24 cellular contexts compared by ENCODE assay signal in genomic region chr19:13984186-13984585, GRCh38. TPM values are rescaled to one million over a fixed set of nuclear protein-coding genes. Genes with fewer than 3 reads are reported as not detected.
DNase-seq lines count a peak whose midpoint lies in the region; ATAC-seq and TF ChIP-seq lines count a peak whose summit lies in the region.
"Had no signal": no experiment of that assay in that cellular context is flagged by ENCODE, and none has a peak within 500 bp of the region (broad histone marks: within the 10 kb centered on the region; RNA-seq: fewer than 3 reads in every experiment).

No MANE protein-coding gene starts in this region.

- H3K4me3 ChIP-seq in H7 (ENCODE audit: insufficient read depth, low read depth, low read length) (no peak overlapping the region), thymus (ENCODE audit: low read length) (no peak overlapping the region), gastroesophageal sphincter (no peak overlapping the region), mammary epithelial cell (replicated peaks in 1 of 3; ENCODE audit: insufficient read depth in 1 of 3, low read depth in 2 of 3, low read length in 3 of 3) (no peak overlapping the region)
- H3K4me3 ChIP-seq: Peyer's patch, spleen had no signal

- no peak overlapping the region for H3K4me3 Mint-ChIP-seq in natural killer cell
- no peak overlapping the region for H3K4me3 Mint-ChIP-seq in natural killer cell treated with Interleukin-12 subunit alpha and Interleukin-12 subunit beta and Interleukin-15 and Interleukin-18, amount 100 ng/mL, for 72 hours
- H3K4me3 Mint-ChIP-seq in activated T-helper 17 cell treated with anti-CD3 and anti-CD28 coated beads, Interleukin-2, amount 50 U/mL, for 72 hours = no peak overlapping the region
- H3K4me3 Mint-ChIP-seq: activated CD4-positive, alpha-beta T cell treated with anti-CD3 and anti-CD28 coated beads, Interleukin-2, amount 10 ng/mL, durations not matched to agents 24 days and 14 days; activated naive CD8-positive, alpha-beta T cell treated with anti-CD3 and anti-CD28 coated beads for 36 hours had no signal

- H2AFZ ChIP-seq in mammary epithelial cell (ENCODE audit: low read depth, low read length) = no peak overlapping the region

- no peaks in the 10 kb centered on the region for H4K20me1 ChIP-seq in mammary epithelial cell (ENCODE audit: insufficient read depth, low read length)

- H3K36me3 Mint-ChIP-seq in natural killer cell = no peaks in the 10 kb centered on the region
- no peaks in the 10 kb centered on the region for H3K36me3 Mint-ChIP-seq in natural killer cell treated with Interleukin-12 subunit alpha and Interleukin-12 subunit beta and Interleukin-15 and Interleukin-18, amount 100 ng/mL, for 72 hours
- no peaks in the 10 kb centered on the region for H3K36me3 Mint-ChIP-seq in activated T-helper 17 cell treated with anti-CD3 and anti-CD28 coated beads, Interleukin-2, amount 50 U/mL, for 72 hours (ENCODE audit: low read depth)

- H3K27ac Mint-ChIP-seq in natural killer cell = peak overlapping the region; percentile 97 to 98
- no peak overlapping the region for H3K27ac Mint-ChIP-seq in natural killer cell treated with Interleukin-12 subunit alpha and Interleukin-12 subunit beta and Interleukin-15 and Interleukin-18, amount 100 ng/mL, for 72 hours
- peak overlapping the region; percentile 91 for H3K27ac Mint-ChIP-seq in activated T-helper 17 cell treated with anti-CD3 and anti-CD28 coated beads, Interleukin-2, amount 50 U/mL, for 72 hours
- H3K27ac Mint-ChIP-seq: activated CD4-positive, alpha-beta T cell treated with anti-CD3 and anti-CD28 coated beads, Interleukin-2, amount 10 ng/mL, durations not matched to agents 24 days and 14 days had no signal

- no peaks in the 10 kb centered on the region for H3K9me3 ChIP-seq in thymus (ENCODE audit: control insufficient read depth)
- no peaks in the 10 kb centered on the region for H3K9me3 ChIP-seq in gastroesophageal sphincter
- H3K9me3 ChIP-seq in mammary epithelial cell (replicated peaks; ENCODE audit: insufficient read depth, low read length) = no peaks in the 10 kb centered on the region
- H3K9me3 ChIP-seq: neutrophil, Peyer's patch, spleen had no signal

- in situ Hi-C loops in mammary epithelial cell (cut with MboI; ENCODE audit: low sequenced_read_pairs in 2 of 2) = no loop called here

- H3K4me1 Mint-ChIP-seq in natural killer cell = peaks cover 20 to 43% of the 10 kb centered on the region in 2 donors
- peaks cover 23 to 26% of the 10 kb centered on the region in 2 donors for H3K4me1 Mint-ChIP-seq in natural killer cell treated with Interleukin-12 subunit alpha and Interleukin-12 subunit beta and Interleukin-15 and Interleukin-18, amount 100 ng/mL, for 72 hours (ENCODE audit: low read depth in 2 of 2)
- H3K4me1 Mint-ChIP-seq in activated T-helper 17 cell treated with anti-CD3 and anti-CD28 coated beads, Interleukin-2, amount 50 U/mL, for 72 hours = peaks cover 8% of the 10 kb centered on the region

- dilution Hi-C loops in mammary epithelial cell (cut with HindIII; ENCODE audit: low sequenced_read_pairs) = no loop called here

- 64% methylated on average over 15 of the region's 15 CpGs for WGBS in thymus
- WGBS in gastroesophageal sphincter (ENCODE audit: low coverage in 1 of 2), 2 donors = no CpG with 5 or more reads among the region's 15 CpGs
- WGBS in mammary epithelial cell (ENCODE audit: low coverage, missing lambda C conversion rate) = 93% methylated on average over 3 of the region's 15 CpGs

- CTCF ChIA-PET in mammary epithelial cell (lab: Charles Lee; ENCODE audit: low non-redundant PET) = no interaction called here

- ATAC-seq in natural killer cell (no peak), gastroesophageal sphincter (no peak)
- ATAC-seq in natural killer cell treated with Interleukin-12 subunit alpha and Interleukin-12 subunit beta and Interleukin-15 and Interleukin-18, amount 100 ng/mL, for 72 hours = no peak
- ATAC-seq in activated T-helper 17 cell treated with anti-CD3 and anti-CD28 coated beads, Interleukin-2, amount 50 U/mL, for 72 hours (replicated peaks) = no peak
- ATAC-seq: effector memory CD8-positive, alpha-beta T cell; left lobe of liver had no signal

- H3K27me3 Mint-ChIP-seq in natural killer cell (ENCODE audit: low read depth in 2 of 2) = no peaks in the 10 kb centered on the region
- H3K27me3 Mint-ChIP-seq in natural killer cell treated with Interleukin-12 subunit alpha and Interleukin-12 subunit beta and Interleukin-15 and Interleukin-18, amount 100 ng/mL, for 72 hours = no peaks in the 10 kb centered on the region
- H3K27me3 Mint-ChIP-seq in activated T-helper 17 cell treated with anti-CD3 and anti-CD28 coated beads, Interleukin-2, amount 50 U/mL, for 72 hours = no peaks in the 10 kb centered on the region
- H3K27me3 Mint-ChIP-seq: activated CD4-positive, alpha-beta T cell treated with anti-CD3 and anti-CD28 coated beads, Interleukin-2, amount 10 ng/mL, durations not matched to agents 24 days and 14 days; activated naive CD8-positive, alpha-beta T cell treated with anti-CD3 and anti-CD28 coated beads for 36 hours; effector memory CD8-positive, alpha-beta T cell had no signal

- no peak overlapping the region for H3K4me2 ChIP-seq in mammary epithelial cell (ENCODE audit: insufficient read depth, low read depth, low read length)

- H3K9me3 Mint-ChIP-seq in natural killer cell = no peaks in the 10 kb centered on the region
- no peaks in the 10 kb centered on the region for H3K9me3 Mint-ChIP-seq in natural killer cell treated with Interleukin-12 subunit alpha and Interleukin-12 subunit beta and Interleukin-15 and Interleukin-18, amount 100 ng/mL, for 72 hours
- no peaks in the 10 kb centered on the region for H3K9me3 Mint-ChIP-seq in activated T-helper 17 cell treated with anti-CD3 and anti-CD28 coated beads, Interleukin-2, amount 50 U/mL, for 72 hours
- H3K9me3 Mint-ChIP-seq: activated CD4-positive, alpha-beta T cell treated with anti-CD3 and anti-CD28 coated beads, Interleukin-2, amount 10 ng/mL, durations not matched to agents 24 days and 14 days; activated naive CD8-positive, alpha-beta T cell treated with anti-CD3 and anti-CD28 coated beads for 36 hours; effector memory CD8-positive, alpha-beta T cell had no signal

- TF ChIP-seq POLR2A in gastroesophageal sphincter (IDR thresholded peaks at IDR 0.05) = no peak

- DNase-seq in natural killer cell = no peak
- DNase-seq in natural killer cell treated with Interleukin-12 subunit alpha and Interleukin-12 subunit beta and Interleukin-15 and Interleukin-18, amount 100 ng/mL, for 72 hours (ENCODE audit: low spot score) = no peak
- DNase-seq in H7 = peak; percentile 80
- no peak for DNase-seq in mammary epithelial cell
- no peak for DNase-seq in AG20443 (ENCODE audit: low spot score)
- DNase-seq: activated CD4-positive, alpha-beta T cell treated with anti-CD3 and anti-CD28 coated beads, Interleukin-2, amount 10 ng/mL, durations not matched to agents 24 days and 14 days; activated naive CD8-positive, alpha-beta T cell treated with anti-CD3 and anti-CD28 coated beads for 36 hours; C1 segment of cervical spinal cord; effector memory CD8-positive, alpha-beta T cell; KG1; NCI-H1048; NCI-H2081 treated with DMSO at 0.1 percent for 48 hours; Peyer's patch; spleen; stimulated activated CD4-positive, alpha-beta T cell treated with anti-CD3 and anti-CD28 coated beads, Interleukin-4, amount 100 ng/mL, for 4 hours had no signal

- no peaks in the 10 kb centered on the region for H3K79me2 ChIP-seq in mammary epithelial cell (ENCODE audit: insufficient read depth, low read length)

- H3K9ac ChIP-seq in mammary epithelial cell (ENCODE audit: insufficient read depth, low read length) = no peak overlapping the region

- H3K36me3 ChIP-seq in H7 (replicated peaks; ENCODE audit: control insufficient read depth, insufficient read depth, low read length) (no peaks in the 10 kb centered on the region; the same call in 1 of the 2 replicates), thymus (ENCODE audit: control insufficient read depth, insufficient read depth) (peaks cover 37% of the 10 kb centered on the region), gastroesophageal sphincter (peaks cover 0 to 23% of the 10 kb centered on the region in 2 donors), mammary epithelial cell (ENCODE audit: insufficient read depth, low read length) (no peaks in the 10 kb centered on the region)

- intact Hi-C loops in natural killer cell (cut with micrococcal nuclease) (no loop called here), mammary epithelial cell (cut with micrococcal nuclease) (no loop called here)

- H3K27me3 ChIP-seq in H7 (ENCODE audit: control insufficient read depth, insufficient read depth, low read length) (no peaks in the 10 kb centered on the region), thymus (ENCODE audit: control insufficient read depth, insufficient read depth) (no peaks in the 10 kb centered on the region), gastroesophageal sphincter (no peaks in the 10 kb centered on the region), mammary epithelial cell (ENCODE audit: insufficient read depth, low read length) (no peaks in the 10 kb centered on the region)
- H3K27me3 ChIP-seq: Peyer's patch, spleen had no signal

- TF ChIP-seq EP300 in gastroesophageal sphincter (IDR thresholded peaks at IDR 0.05) = no peak

- peak overlapping the region; percentile 36 for H3K27ac ChIP-seq in thymus (ENCODE audit: low read depth)
- H3K27ac ChIP-seq in gastroesophageal sphincter = no peak overlapping the region
- H3K27ac ChIP-seq in mammary epithelial cell (ENCODE audit: insufficient read depth, low read depth, low read length) = no peak overlapping the region
- H3K27ac ChIP-seq: neutrophil had no signal

- BruUV-seq in mammary epithelial cell (replicated peaks; lab: Mats Ljungman, UMichigan) = no TSS peak

- peaks cover 48% of the 10 kb centered on the region for H3K4me1 ChIP-seq in thymus (ENCODE audit: control insufficient read depth, insufficient read depth, low read length)
- peaks cover 0 to 30% (median 17%) of the 10 kb centered on the region in 3 donors for H3K4me1 ChIP-seq in gastroesophageal sphincter
- H3K4me1 ChIP-seq in mammary epithelial cell (ENCODE audit: insufficient read depth, low read length) = peaks cover 26% of the 10 kb centered on the region

- TF ChIP-seq CTCF in natural killer cell (IDR thresholded peaks at IDR 0.05) (no peak), gastroesophageal sphincter (IDR thresholded peaks at IDR 0.05) (no peak), mammary epithelial cell (conservative IDR thresholded peaks at IDR 0.05 in 1 of 2, IDR thresholded peaks at IDR 0.05 in 1 of 2; ENCODE audit: extremely low read depth in 1 of 2, insufficient read depth in 1 of 2, low read depth in 1 of 2, low read length in 2 of 2) (no peak)

RNA-seq across cellular contexts. Expression of gene RFX1, which starts 21.9 kb away (rescaled TPM):
- total RNA-seq in natural killer cell = 10 to 100 TPM; 26.0 to 31.8 (median 30.5) TPM
- 10 to 100 TPM; 13.4 to 16.4 TPM for total RNA-seq in natural killer cell treated with Interleukin-12 subunit alpha and Interleukin-12 subunit beta and Interleukin-15 and Interleukin-18, amount 100 ng/mL, for 72 hours
- total RNA-seq in H7 (2014; rRNA removed; shearing (Covaris generic)) = 6.4 and 6.9 TPM in 2 replicates
- total RNA-seq in activated T-helper 17 cell treated with anti-CD3 and anti-CD28 coated beads, Interleukin-2, amount 50 U/mL, for 72 hours = 10 to 100 TPM; 12.6 to 12.9 TPM
- polyA plus RNA-seq in thymus = 5.7 TPM
- 1 to 10 TPM; 2.0 to 5.9 (median 3.9) TPM for total RNA-seq in gastroesophageal sphincter
- 10 to 100 TPM in 1 of 2 donors, 1 to 10 TPM in 1; 2.7 to 12.0 TPM for total RNA-seq in mammary epithelial cell
- polyA plus RNA-seq in mammary epithelial cell = 1.2 TPM
- polyA minus RNA-seq in mammary epithelial cell = 3.8 TPM

RNA-seq across cellular contexts. Expression of gene DCAF15, which starts 31.9 kb away (rescaled TPM):
- total RNA-seq in natural killer cell = 100 to 1,000 TPM; 121 to 149 (median 124) TPM
- total RNA-seq in natural killer cell treated with Interleukin-12 subunit alpha and Interleukin-12 subunit beta and Interleukin-15 and Interleukin-18, amount 100 ng/mL, for 72 hours = 100 to 1,000 TPM in 1 of 2 donors, 10 to 100 TPM in 1; 62.0 to 107 TPM
- 73.3 and 92.9 TPM in 2 replicates for total RNA-seq in H7 (2014; rRNA removed; shearing (Covaris generic))
- 10 to 100 TPM; 60.9 to 67.7 TPM for total RNA-seq in activated T-helper 17 cell treated with anti-CD3 and anti-CD28 coated beads, Interleukin-2, amount 50 U/mL, for 72 hours
- polyA plus RNA-seq in thymus = 95.4 TPM
- 10 to 100 TPM in 2 of 4 donors, 1 to 10 TPM in 2; 5.3 to 20.8 (median 14.5) TPM for total RNA-seq in gastroesophageal sphincter
- total RNA-seq in mammary epithelial cell = 10 to 100 TPM; 15.2 to 31.3 TPM
- 34.4 TPM for polyA plus RNA-seq in mammary epithelial cell
- 12.9 TPM for polyA minus RNA-seq in mammary epithelial cell

RNA-seq across cellular contexts. Expression of gene RLN3, which starts 43.8 kb away (rescaled TPM):
- total RNA-seq in natural killer cell (not detected), gastroesophageal sphincter (not detected), mammary epithelial cell (not detected)
- not detected for total RNA-seq in natural killer cell treated with Interleukin-12 subunit alpha and Interleukin-12 subunit beta and Interleukin-15 and Interleukin-18, amount 100 ng/mL, for 72 hours
- not detected in 2 replicates for total RNA-seq in H7 (2014; rRNA removed; shearing (Covaris generic))
- total RNA-seq in activated T-helper 17 cell treated with anti-CD3 and anti-CD28 coated beads, Interleukin-2, amount 50 U/mL, for 72 hours = not detected
- polyA plus RNA-seq in thymus (0.18 TPM), mammary epithelial cell (not detected)
- not detected for polyA minus RNA-seq in mammary epithelial cell
- total RNA-seq: activated CD4-positive, alpha-beta T cell treated with anti-CD3 and anti-CD28 coated beads, Interleukin-2, amount 10 ng/mL, durations not matched to agents 24 days and 14 days; activated naive CD8-positive, alpha-beta T cell treated with anti-CD3 and anti-CD28 coated beads for 36 hours; chondrocyte; fibroblast of lung; left lobe of liver; Peyer's patch; renal cortical epithelial cell; spleen; urinary bladder had no signal
- polyA plus RNA-seq: fibroblast of lung, urinary bladder had no signal

RNA-seq across cellular contexts. Expression of gene PODNL1, which starts 46.0 kb away (rescaled TPM):
- total RNA-seq in natural killer cell = under 1 TPM in 1 of 3 donors, not detected in 2; 0.61 TPM
- total RNA-seq in natural killer cell treated with Interleukin-12 subunit alpha and Interleukin-12 subunit beta and Interleukin-15 and Interleukin-18, amount 100 ng/mL, for 72 hours = under 1 TPM in 1 of 2 donors, not detected in 1; 0.70 TPM
- 0.07 and 0.10 TPM in 2 replicates for total RNA-seq in H7 (2014; rRNA removed; shearing (Covaris generic))
- 1 to 10 TPM in 1 of 2 donors, under 1 TPM in 1; 0.90 to 1.0 TPM for total RNA-seq in activated T-helper 17 cell treated with anti-CD3 and anti-CD28 coated beads, Interleukin-2, amount 50 U/mL, for 72 hours
- 0.94 TPM for polyA plus RNA-seq in thymus
- under 1 TPM in 2 of 4 donors, not detected in 2; 0.62 to 0.67 TPM for total RNA-seq in gastroesophageal sphincter
- total RNA-seq in mammary epithelial cell = 1 to 10 TPM; 3.8 to 7.1 TPM
- 3.6 TPM for polyA plus RNA-seq in mammary epithelial cell
- polyA minus RNA-seq in mammary epithelial cell = not detected
- total RNA-seq: activated CD4-positive, alpha-beta T cell treated with anti-CD3 and anti-CD28 coated beads, Interleukin-2, amount 10 ng/mL, durations not matched to agents 24 days and 14 days; activated naive CD8-positive, alpha-beta T cell treated with anti-CD3 and anti-CD28 coated beads for 36 hours; left lobe of liver had no signal

RNA-seq across cellular contexts. Expression of gene IL27RA, which starts 47.4 kb away (rescaled TPM):
- total RNA-seq in natural killer cell (10 to 100 TPM; 38.4 to 61.1 (median 58.0) TPM), gastroesophageal sphincter (1 to 10 TPM; 1.1 to 5.4 (median 3.1) TPM), mammary epithelial cell (1 to 10 TPM; 3.2 to 6.9 TPM)
- 10 to 100 TPM; 34.9 to 44.0 TPM for total RNA-seq in natural killer cell treated with Interleukin-12 subunit alpha and Interleukin-12 subunit beta and Interleukin-15 and Interleukin-18, amount 100 ng/mL, for 72 hours
- total RNA-seq in H7 (2014; rRNA removed; shearing (Covaris generic)) = 8.8 and 10.1 TPM in 2 replicates
- total RNA-seq in activated T-helper 17 cell treated with anti-CD3 and anti-CD28 coated beads, Interleukin-2, amount 50 U/mL, for 72 hours = 10 to 100 TPM; 52.1 to 53.9 TPM
- polyA plus RNA-seq in thymus (19.1 TPM), mammary epithelial cell (10.3 TPM)
- polyA minus RNA-seq in mammary epithelial cell = 1.1 TPM

Comparison
In these comparisons a context has a peak if more than half of its experiments do, and no peak if none do; other contexts are left out.
1. H3K27ac Mint-ChIP-seq: peak in natural killer cell (2 of 2) and activated T-helper 17 cell treated with anti-CD3 and anti-CD28 coated beads, Interleukin-2, amount 50 U/mL, for 72 hours (single experiment); none in natural killer cell treated with Interleukin-12 subunit alpha and Interleukin-12 subunit beta and Interleukin-15 and Interleukin-18, amount 100 ng/mL, for 72 hours (0 of 2).